8 cellular contexts compared by ENCODE assay signal in genomic region chr1:224733021-224733911, GRCh38.
DNase-seq lines count a peak whose midpoint lies in the region; ATAC-seq and TF ChIP-seq lines count a peak whose summit lies in the region.

No MANE protein-coding gene starts in this region.

- no TSS peak for BruUV-seq in Calu3 (replicated peaks; lab: Mats Ljungman, UMichigan)

- H2AFZ ChIP-seq in neural progenitor cell (replicated peaks) = peak overlapping the region; percentile 59

- no peak overlapping the region for H3K9ac ChIP-seq in neural progenitor cell

- H3K27ac ChIP-seq in neural progenitor cell = no peak overlapping the region
- H3K27ac ChIP-seq in sigmoid colon = peak overlapping the region in 1 of 4 donors; percentile 49

- intact Hi-C loops in Calu3 (cut with micrococcal nuclease; ENCODE audit: unreplicated experiment) = no loop called here
- intact Hi-C loops in sigmoid colon (cut with DNase I) = no loop called here

- peak; percentile 7 for DNase-seq in Calu3
- peak; percentile 57 for DNase-seq in astrocyte of the hippocampus (ENCODE audit: low read depth, low spot score)
- DNase-seq in neural progenitor cell (ENCODE audit: low spot score) = peak; percentile 29
- no peak for DNase-seq in NCI-H1694 (lab: John Stamatoyannopoulos, UW)
- no peak for DNase-seq in sigmoid colon
- no peak for DNase-seq in dermis blood vessel endothelial cell

- 30 to 50% methylated on average over 12 of the region's 12 CpGs for WGBS in sigmoid colon, 2 donors

- H3K36me3 Mint-ChIP-seq in Calu3 (ENCODE audit: insufficient read depth, unreplicated experiment) = no peaks in the 10 kb centered on the region
- no peaks in the 10 kb centered on the region for H3K36me3 Mint-ChIP-seq in neural progenitor cell

- H3K36me3 ChIP-seq in neural progenitor cell = no peaks in the 10 kb centered on the region
- no peaks in the 10 kb centered on the region for H3K36me3 ChIP-seq in sigmoid colon

- H3K4me3 Mint-ChIP-seq in Calu3 (ENCODE audit: low read depth, unreplicated experiment) (no peak overlapping the region), neural progenitor cell (no peak overlapping the region)

- H3K9me3 Mint-ChIP-seq in Calu3 (ENCODE audit: low read depth, unreplicated experiment) (no peaks in the 10 kb centered on the region), neural progenitor cell (no peaks in the 10 kb centered on the region)

- no peak for TF ChIP-seq EP300 in sigmoid colon (IDR thresholded peaks at IDR 0.05)

- peaks cover 21% of the 10 kb centered on the region for H3K4me1 Mint-ChIP-seq in Calu3 (ENCODE audit: low read depth, unreplicated experiment)
- peaks cover 36% of the 10 kb centered on the region for H3K4me1 Mint-ChIP-seq in neural progenitor cell

- H3K27me3 ChIP-seq in neural progenitor cell (no peaks in the 10 kb centered on the region), sigmoid colon (no peaks in the 10 kb centered on the region)

- H4K20me1 ChIP-seq in neural progenitor cell (ENCODE audit: low read depth) = no peaks in the 10 kb centered on the region

- H3K4me2 ChIP-seq in neural progenitor cell = peak overlapping the region; percentile 2

- no peaks in the 10 kb centered on the region for H3K79me2 ChIP-seq in neural progenitor cell (ENCODE audit: low read depth)

- H3K9me3 ChIP-seq in neural progenitor cell (ENCODE audit: low read depth) (no peaks in the 10 kb centered on the region), sigmoid colon (no peaks in the 10 kb centered on the region)

- H3K27me3 Mint-ChIP-seq in Calu3 (ENCODE audit: unreplicated experiment) (peaks cover 23% of the 10 kb centered on the region), neural progenitor cell (ENCODE audit: insufficient read depth, low read depth) (peaks cover 3% of the 10 kb centered on the region)

- H3K27ac Mint-ChIP-seq in Calu3 (ENCODE audit: unreplicated experiment) = no peak overlapping the region
- H3K27ac Mint-ChIP-seq in neural progenitor cell = no peak overlapping the region

- CTCF ChIA-PET in Calu3 (lab: Charles Lee) = interaction anchor here (0.6 kb wide), 2 partner anchors 11 to 15 kb away, joined by 3 to 4 read pairs; no protein-coding TSS in a partner anchor

- H3F3A ChIP-seq in neural progenitor cell (ENCODE audit: low read depth) = peaks cover 16% of the 10 kb centered on the region

- peak; percentile 71 for ATAC-seq in GM19395 (IDR thresholded peaks at IDR 0.05; ENCODE audit: unreplicated experiment)
- peak; percentile 61 for ATAC-seq in HG03354 (IDR thresholded peaks at IDR 0.05; ENCODE audit: poor library complexity, severe bottlenecking, unreplicated experiment)

- H3K4me1 ChIP-seq in neural progenitor cell = peaks cover 31% of the 10 kb centered on the region
- peaks cover 0 to 20% (median 16%) of the 10 kb centered on the region in 4 donors for H3K4me1 ChIP-seq in sigmoid colon

- no peak overlapping the region for H3K4me3 ChIP-seq in neural progenitor cell
- no peak overlapping the region for H3K4me3 ChIP-seq in sigmoid colon

- TF ChIP-seq POLR2A in sigmoid colon (IDR thresholded peaks at IDR 0.05) = no peak

- no peak for TF ChIP-seq CTCF in Calu3 (IDR thresholded peaks at IDR 0.05; ENCODE audit: unreplicated experiment)
- TF ChIP-seq CTCF in neural progenitor cell (IDR thresholded peaks at IDR 0.05) = no peak
- TF ChIP-seq CTCF in sigmoid colon (IDR thresholded peaks at IDR 0.05) = no peak

Comparison
In these comparisons a context has a peak if more than half of its experiments do, and no peak if none do; other contexts are left out.
1. DNase-seq: peak in Calu3 (single experiment), astrocyte of the hippocampus (single experiment) and neural progenitor cell (single experiment); none in NCI-H1694 (single experiment), sigmoid colon (single experiment) and dermis blood vessel endothelial cell (single experiment).